1 cellular context compared by ENCODE assay signal in the genomic region with DNA sequence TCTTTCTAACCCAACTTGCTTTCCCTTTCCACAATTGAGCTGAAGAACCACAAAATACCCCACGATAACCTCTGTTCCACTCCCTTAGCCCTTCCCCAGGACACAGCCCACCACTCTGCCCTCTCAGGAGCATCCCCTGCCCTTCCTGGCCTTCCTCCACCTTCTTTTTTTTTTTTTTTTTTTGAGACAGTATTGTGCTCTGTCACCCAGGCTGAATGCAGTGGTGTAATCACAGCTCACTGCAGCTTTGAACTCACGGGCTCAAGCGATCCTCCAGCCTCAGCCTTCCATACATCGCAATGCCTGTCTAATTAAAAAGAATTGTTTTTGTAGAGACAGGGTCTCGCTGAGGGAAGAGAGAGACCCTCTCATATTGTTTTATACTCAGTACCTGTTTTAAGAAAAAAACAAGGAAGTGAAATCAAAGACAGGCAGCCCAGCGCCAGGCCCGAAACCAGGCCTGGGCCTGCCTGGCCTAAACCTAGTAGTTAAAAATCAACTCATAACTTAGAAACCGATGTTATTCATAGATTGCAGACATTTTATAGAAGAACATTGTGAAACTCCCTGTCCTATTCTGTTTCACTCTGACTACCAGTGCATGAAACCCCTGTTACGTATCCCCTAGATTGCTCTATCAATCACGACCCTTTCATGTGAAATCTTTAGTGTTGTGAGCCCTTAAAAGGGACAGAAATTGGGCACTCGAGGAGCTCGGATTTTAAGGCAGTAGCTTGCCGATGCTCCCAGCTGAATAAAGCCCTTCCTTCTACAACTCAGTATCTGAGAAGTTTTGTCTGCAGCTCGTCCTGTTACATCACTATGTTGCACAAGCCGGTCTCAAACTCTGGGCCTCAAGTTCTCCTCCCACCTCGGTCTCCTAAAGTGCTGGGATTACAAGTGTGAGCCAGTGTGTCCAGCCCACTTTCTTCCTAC.
A peak's percentile ranks its signal among the peaks of the same experiment; 100 is the strongest.
TF ChIP-seq lines count a peak whose summit lies in the region.

No MANE protein-coding gene starts in this region.

TF ChIP-seq in HepG2, 621 proteins besides CTCF, POLR2A, EP300 and RAD21:
- peak; percentile 55; the same call in 1 of the 2 replicates for TF ChIP-seq CEBPG (CRISPR knock-in tag; IDR thresholded peaks at IDR 0.05)
- peak; percentile 96 for TF ChIP-seq ZNF256 (CRISPR knock-in tag; conservative IDR thresholded peaks at IDR 0.05)
